9 cellular contexts compared by ENCODE assay signal in the genomic region with DNA sequence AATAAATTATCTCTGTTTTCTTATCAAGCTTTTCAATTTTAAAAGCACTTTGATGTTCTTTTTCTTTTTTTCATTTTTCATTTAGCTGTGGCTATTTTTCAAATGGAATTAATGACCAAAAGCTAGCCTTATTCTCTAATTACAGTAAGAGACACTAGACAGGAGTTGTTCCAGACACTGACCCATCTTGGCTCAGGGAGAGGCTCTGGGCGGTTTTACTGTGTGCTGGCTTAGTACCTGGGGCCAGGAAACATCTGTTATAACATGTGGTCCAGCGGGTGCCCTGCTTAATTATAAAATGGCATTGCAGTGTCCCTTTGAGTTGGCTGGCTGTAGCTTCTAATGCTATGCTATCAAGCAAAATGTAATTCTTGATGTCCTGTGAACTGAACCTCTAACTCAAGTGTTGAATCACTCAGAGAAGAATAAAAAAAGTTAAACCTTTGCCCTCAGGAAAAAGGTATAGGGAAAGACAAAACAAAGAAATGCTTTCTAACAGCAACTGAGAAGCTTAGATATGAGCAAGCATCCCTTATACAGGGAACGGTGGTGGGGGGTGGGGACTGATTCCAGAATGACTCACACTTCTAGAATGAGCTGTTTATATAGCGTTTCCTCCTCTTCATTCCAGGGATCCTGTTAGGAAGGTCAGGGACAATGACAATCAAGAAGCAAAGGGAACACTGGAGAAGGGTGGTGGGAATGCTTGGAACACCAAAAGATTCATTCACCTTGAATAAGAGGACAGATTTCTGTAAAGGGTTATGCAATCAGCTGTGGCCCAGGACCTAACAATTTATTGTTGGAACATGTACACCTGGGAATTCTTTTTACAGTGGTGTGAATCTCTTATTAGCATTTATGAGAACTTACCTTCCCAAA. TPM values are rescaled to one million over a fixed set of nuclear protein-coding genes. Genes with fewer than 3 reads are reported as not detected.
A peak's percentile ranks its signal among the peaks of the same experiment; 100 is the strongest.
DNase-seq lines count a peak whose midpoint lies in the region; ATAC-seq and TF ChIP-seq lines count a peak whose summit lies in the region.
"Had no signal": no experiment of that assay in that cellular context is flagged by ENCODE, and none has a peak within 500 bp of the region (broad histone marks: within the 10 kb centered on the region; RNA-seq: fewer than 3 reads in every experiment).

No MANE protein-coding gene starts in this region.

- POLR2A ChIA-PET in AG04450 (lab: Yijun Ruan, JAX): interaction anchor here (0.6 to 0.7 kb wide), 3 partner anchors 43 to 423 kb away, joined by 4 to 6 read pairs (median 5); no protein-coding TSS in a partner anchor

- no peaks in the 10 kb centered on the region for H3K36me3 Mint-ChIP-seq in effector memory CD8-positive, alpha-beta T cell (ENCODE audit: insufficient read depth)

- DNase-seq in AG04450 (ENCODE audit: low read depth, low spot score): peak; percentile 29
- DNase-seq in dedifferentiated amniotic fluid mesenchymal stem cell (ENCODE audit: extremely low spot score): peak; percentile 50
- no peak for DNase-seq in lower lobe of right lung
- no peak for DNase-seq in stimulated activated CD4-positive, alpha-beta T cell treated with anti-CD3 and anti-CD28 coated beads, Interleukin-4, amount 100 ng/mL, for 24 hours
- no peak for DNase-seq in stimulated activated CD4-positive, alpha-beta T cell treated with anti-CD3 and anti-CD28 coated beads, Interleukin-1b, Interleukin-23, amount 100 ng/mL, for 48 hours
- DNase-seq in effector memory CD8-positive, alpha-beta T cell: no peak
- no peak for DNase-seq in left colon
- DNase-seq: DMS79 treated with DMSO at 0.1 percent for 48 hours had no signal

- no peak for TF ChIP-seq CTCF in AG04450 (IDR thresholded peaks at IDR 0.05; ENCODE audit: low read depth, low read length)
- TF ChIP-seq CTCF in lower lobe of right lung (IDR thresholded peaks at IDR 0.05): no peak

- H3K27me3 ChIP-seq in AG04450 (ENCODE audit: control insufficient read depth, insufficient read depth, low read length): no peaks in the 10 kb centered on the region
- no peaks in the 10 kb centered on the region for H3K27me3 ChIP-seq in lower lobe of right lung (ENCODE audit: low read depth)

- H3K9me3 ChIP-seq in AG04450 (ENCODE audit: control insufficient read depth, insufficient read depth, low read length): peaks cover 3% of the 10 kb centered on the region; the same call in 1 of the 2 replicates
- no peaks in the 10 kb centered on the region for H3K9me3 ChIP-seq in lower lobe of right lung

- H3K27me3 Mint-ChIP-seq in effector memory CD8-positive, alpha-beta T cell: peaks cover 0 to 18% of the 10 kb centered on the region in 2 donors

- no peaks in the 10 kb centered on the region for H3K4me1 Mint-ChIP-seq in effector memory CD8-positive, alpha-beta T cell (ENCODE audit: low read depth in 2 of 2)

- no peak for TF ChIP-seq RAD21 in Ishikawa (IDR thresholded peaks at IDR 0.05; ENCODE audit: low read depth)

- no peak overlapping the region for H3K27ac Mint-ChIP-seq in effector memory CD8-positive, alpha-beta T cell

- intact Hi-C loops in lower lobe of right lung (cut with DNase I) (no loop called here), left colon (cut with DNase I, micrococcal nuclease) (no loop called here)

- no peaks in the 10 kb centered on the region for H3K36me3 ChIP-seq in lower lobe of right lung

- ATAC-seq in lower lobe of right lung (peak; percentile 71 to 75), left colon (no peak)
- ATAC-seq in effector memory CD8-positive, alpha-beta T cell (replicated peaks): no peak

- H3K27ac ChIP-seq in AG04450 (ENCODE audit: low read depth, low read length) (no peak overlapping the region), lower lobe of right lung (no peak overlapping the region)

- peak; percentile 14; the same call in 1 of the 2 replicates for TF ChIP-seq EP300 in Ishikawa (IDR thresholded peaks at IDR 0.05; ENCODE audit: borderline replicate concordance)

- no peaks in the 10 kb centered on the region for H3K9me3 Mint-ChIP-seq in effector memory CD8-positive, alpha-beta T cell

- CTCF ChIA-PET in AG04450 (lab: Charles Lee): interaction anchor here (0.9 to 2.8 kb wide), 6 partner anchors 14 to 945 kb away, joined by 3 to 17 read pairs (median 4); no protein-coding TSS in a partner anchor

- peaks cover 19% of the 10 kb centered on the region for H3K4me1 ChIP-seq in lower lobe of right lung

- no peak overlapping the region for H3K4me3 Mint-ChIP-seq in effector memory CD8-positive, alpha-beta T cell

- H3K4me3 ChIP-seq in AG04450 (ENCODE audit: low read depth, low read length) (no peak overlapping the region), lower lobe of right lung (no peak overlapping the region)

TF ChIP-seq in Ishikawa, 13 proteins besides CTCF, POLR2A, EP300 and RAD21:
- TF ChIP-seq TEAD4 (IDR thresholded peaks at IDR 0.05) (peak; percentile 77), CEBPB (IDR thresholded peaks at IDR 0.05) (peak; percentile 62; the same call in 1 of the 2 replicates), ZBTB7A (IDR thresholded peaks at IDR 0.05; ENCODE audit: low read depth) (no peak), TAF1 (IDR thresholded peaks at IDR 0.05; ENCODE audit: low read depth) (no peak), TCF12 (IDR thresholded peaks at IDR 0.05; ENCODE audit: low read depth) (no peak)
- TF ChIP-seq, protein P1, sequence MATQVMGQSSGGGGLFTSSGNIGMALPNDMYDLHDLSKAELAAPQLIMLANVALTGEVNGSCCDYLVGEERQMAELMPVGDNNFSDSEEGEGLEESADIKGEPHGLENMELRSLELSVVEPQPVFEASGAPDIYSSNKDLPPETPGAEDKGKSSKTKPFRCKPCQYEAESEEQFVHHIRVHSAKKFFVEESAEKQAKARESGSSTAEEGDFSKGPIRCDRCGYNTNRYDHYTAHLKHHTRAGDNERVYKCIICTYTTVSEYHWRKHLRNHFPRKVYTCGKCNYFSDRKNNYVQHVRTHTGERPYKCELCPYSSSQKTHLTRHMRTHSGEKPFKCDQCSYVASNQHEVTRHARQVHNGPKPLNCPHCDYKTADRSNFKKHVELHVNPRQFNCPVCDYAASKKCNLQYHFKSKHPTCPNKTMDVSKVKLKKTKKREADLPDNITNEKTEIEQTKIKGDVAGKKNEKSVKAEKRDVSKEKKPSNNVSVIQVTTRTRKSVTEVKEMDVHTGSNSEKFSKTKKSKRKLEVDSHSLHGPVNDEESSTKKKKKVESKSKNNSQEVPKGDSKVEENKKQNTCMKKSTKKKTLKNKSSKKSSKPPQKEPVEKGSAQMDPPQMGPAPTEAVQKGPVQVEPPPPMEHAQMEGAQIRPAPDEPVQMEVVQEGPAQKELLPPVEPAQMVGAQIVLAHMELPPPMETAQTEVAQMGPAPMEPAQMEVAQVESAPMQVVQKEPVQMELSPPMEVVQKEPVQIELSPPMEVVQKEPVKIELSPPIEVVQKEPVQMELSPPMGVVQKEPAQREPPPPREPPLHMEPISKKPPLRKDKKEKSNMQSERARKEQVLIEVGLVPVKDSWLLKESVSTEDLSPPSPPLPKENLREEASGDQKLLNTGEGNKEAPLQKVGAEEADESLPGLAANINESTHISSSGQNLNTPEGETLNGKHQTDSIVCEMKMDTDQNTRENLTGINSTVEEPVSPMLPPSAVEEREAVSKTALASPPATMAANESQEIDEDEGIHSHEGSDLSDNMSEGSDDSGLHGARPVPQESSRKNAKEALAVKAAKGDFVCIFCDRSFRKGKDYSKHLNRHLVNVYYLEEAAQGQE (IDR thresholded peaks at IDR 0.05; ENCODE audit: low read depth): no peak

RNA-seq across cellular contexts. Expression of a gene that starts 58.7 kb away (rescaled TPM):
- polyA plus RNA-seq in AG04450 (2011; rRNA removed): 2.2 and 3.2 TPM in 2 replicates
- polyA minus RNA-seq in AG04450 (2011; rRNA and poly(A)+ RNA removed): 6.2 and 8.5 TPM in 2 replicates
- total RNA-seq in lower lobe of right lung (97.7 TPM), left colon (10 to 100 TPM; 45.2 to 74.7 TPM)

Comparison
In these comparisons a context has a peak if more than half of its experiments do, and no peak if none do; other contexts are left out.
1. DNase-seq: peak in AG04450 (single experiment) and dedifferentiated amniotic fluid mesenchymal stem cell (single experiment); none in lower lobe of right lung (single experiment), stimulated activated CD4-positive, alpha-beta T cell treated with anti-CD3 and anti-CD28 coated beads, Interleukin-4, amount 100 ng/mL, for 24 hours (single experiment), stimulated activated CD4-positive, alpha-beta T cell treated with anti-CD3 and anti-CD28 coated beads, Interleukin-1b, Interleukin-23, amount 100 ng/mL, for 48 hours (single experiment), effector memory CD8-positive, alpha-beta T cell (0 of 3) and left colon (0 of 2).
2. ATAC-seq: peak in lower lobe of right lung (2 of 2); none in effector memory CD8-positive, alpha-beta T cell (single experiment) and left colon (single experiment).